In genomic region chr11:67051494-67051893, GRCh38 we compare ENCODE assay signal across 18 cellular contexts. TPM values are rescaled to one million over a fixed set of nuclear protein-coding genes. Genes with fewer than 3 reads are reported as not detected.
A peak's percentile ranks its signal among the peaks of the same experiment; 100 is the strongest.
DNase-seq lines count a peak whose midpoint lies in the region; ATAC-seq, FAIRE-seq and TF ChIP-seq lines count a peak whose summit lies in the region.
"Had no signal": no experiment of that assay in that cellular context is flagged by ENCODE, and none has a peak within 500 bp of the region (broad histone marks: within the 10 kb centered on the region; RNA-seq: fewer than 3 reads in every experiment).

No MANE protein-coding gene starts in this region.

- BruUV-seq in Caco-2 (replicated peaks; lab: Mats Ljungman, UMichigan) = no TSS peak

- ATAC-seq in T-helper 17 cell = no peak
- no peak for ATAC-seq in HG02870 (IDR thresholded peaks at IDR 0.05; ENCODE audit: unreplicated experiment)
- ATAC-seq in GM21619 (IDR thresholded peaks at IDR 0.05; ENCODE audit: unreplicated experiment) = no peak
- ATAC-seq: CD8-positive, alpha-beta T cell had no signal

- DNase-seq in Caco-2 (no peak), T-helper 17 cell (no peak), H1 (ENCODE audit: low read depth in 1 of 2, low spot score in 2 of 2) (no peak), type B pancreatic cell (ENCODE audit: extremely low spot score, unreplicated experiment) (no peak), UCSD-AML1 (lab: John Stamatoyannopoulos, UW; ENCODE audit: unreplicated experiment) (no peak)
- DNase-seq: BE2C; CD8-positive, alpha-beta T cell; COR-L47; DMS53; GF-D8; H7; Karpas-422 had no signal

- no peak overlapping the region for H4K5ac ChIP-seq in H1 (ENCODE audit: insufficient read length, low read depth, low read length)

- H3K14ac ChIP-seq in H1 (ENCODE audit: insufficient read length) = no peak overlapping the region

- TF ChIP-seq RAD21 in H1 (IDR thresholded peaks at IDR 0.05 in 1 of 2, conservative IDR thresholded peaks at IDR 0.05 in 1 of 2; ENCODE audit: low read depth in 2 of 2, low read length in 2 of 2) = no peak

- TF ChIP-seq CTCF in Caco-2 (IDR thresholded peaks at IDR 0.05; ENCODE audit: insufficient read depth in 1 of 2, low read depth in 1 of 2, low read length in 1 of 2, severe bottlenecking in 1 of 2, unreplicated experiment in 1 of 2) (no peak), H1 (IDR thresholded peaks at IDR 0.05; ENCODE audit: control extremely low read depth in 1 of 3, insufficient read depth in 1 of 3, low read depth in 1 of 3, low read length in 3 of 3) (no peak), type B pancreatic cell (conservative IDR thresholded peaks at IDR 0.05) (no peak)

- H3K36me3 Mint-ChIP-seq in Caco-2 (ENCODE audit: insufficient read depth, unreplicated experiment) (no peaks in the 10 kb centered on the region), T-helper 17 cell (ENCODE audit: low read depth) (no peaks in the 10 kb centered on the region), type B pancreatic cell (no peaks in the 10 kb centered on the region)
- H3K36me3 Mint-ChIP-seq: CD14-positive monocyte; CD8-positive, alpha-beta T cell had no signal

- H3K9me3 ChIP-seq in Caco-2 (no peaks in the 10 kb centered on the region), T-helper 17 cell (ENCODE audit: control insufficient read depth, low read length, poor library complexity, severe bottlenecking) (no peaks in the 10 kb centered on the region), H1 (ENCODE audit: insufficient read depth in 2 of 2, low read depth in 1 of 2, low read length in 1 of 2) (no peaks in the 10 kb centered on the region)
- H3K9me3 ChIP-seq: BE2C had no signal

- H3K4me1 Mint-ChIP-seq in Caco-2 (ENCODE audit: low read depth, unreplicated experiment) (peaks cover 26% of the 10 kb centered on the region), T-helper 17 cell (peaks cover 9% of the 10 kb centered on the region), type B pancreatic cell (ENCODE audit: unreplicated experiment) (peaks cover 19% of the 10 kb centered on the region)

- H2AK5ac ChIP-seq in H1 (ENCODE audit: low read depth, low read length) = no peak overlapping the region

- 82% methylated on average over 4 of the region's 4 CpGs; no CpG with 5 or more reads in 1 of the 2 experiments for WGBS in H1 (ENCODE audit: extremely low coverage in 1 of 2, insufficient coverage in 1 of 2, insufficient read length in 1 of 2, insufficient replicate concordance in 2 of 2, low coverage in 1 of 2, low lambda C conversion rate in 2 of 2, missing lambda C conversion rate in 1 of 2), 2 experiments

- FAIRE-seq in H1 (lab: Jason Lieb, UNC) = no peak
- FAIRE-seq: GM19239 had no signal

- H3K4me3 Mint-ChIP-seq in Caco-2 (ENCODE audit: unreplicated experiment) = no peak overlapping the region
- H3K4me3 Mint-ChIP-seq in T-helper 17 cell = no peak overlapping the region
- no peak overlapping the region for H3K4me3 Mint-ChIP-seq in type B pancreatic cell
- H3K4me3 Mint-ChIP-seq: CD14-positive monocyte; CD8-positive, alpha-beta T cell had no signal

- H3K9me3 Mint-ChIP-seq in Caco-2 (ENCODE audit: unreplicated experiment) = no peaks in the 10 kb centered on the region
- no peaks in the 10 kb centered on the region for H3K9me3 Mint-ChIP-seq in type B pancreatic cell
- H3K9me3 Mint-ChIP-seq: CD8-positive, alpha-beta T cell had no signal

- no peak overlapping the region for H2AFZ ChIP-seq in H1 (ENCODE audit: low read length)

- no peak overlapping the region for H2BK20ac ChIP-seq in H1 (ENCODE audit: low read length)

- no peak overlapping the region for H3K4ac ChIP-seq in H1 (replicated peaks; ENCODE audit: insufficient read length, low read depth, low read length)

- H4K8ac ChIP-seq in H1 (ENCODE audit: extremely low read depth, insufficient read depth, low read length) = no peak overlapping the region

- H3K4me3 ChIP-seq in Caco-2 (ENCODE audit: low read depth, low read length) = no peak overlapping the region
- no peak overlapping the region for H3K4me3 ChIP-seq in H1 (ENCODE audit: extremely low read depth in 1 of 4, insufficient read depth in 2 of 4, low read depth in 3 of 4, low read length in 4 of 4)

- intact Hi-C loops in Caco-2 (cut with micrococcal nuclease; ENCODE audit: unreplicated experiment) = no loop called here

- POLR2A ChIA-PET in Caco-2 (lab: Charles Lee) (no interaction called here), H1 (lab: Charles Lee; ENCODE audit: partially characterized antibody) (interaction anchor here (0.8 kb wide), 1 partner anchor 54 kb away, joined by 3 read pairs; no protein-coding TSS in a partner anchor)

- H2BK15ac ChIP-seq in H1 (ENCODE audit: low read length) = no peak overlapping the region

- no peaks in the 10 kb centered on the region for H3K79me2 ChIP-seq in H1 (ENCODE audit: control insufficient read depth in 1 of 2, insufficient read depth in 2 of 2, low read length in 2 of 2)

- H2BK12ac ChIP-seq in H1 (ENCODE audit: low read depth, low read length) = no peak overlapping the region

- no peaks in the 10 kb centered on the region for H3K27me3 Mint-ChIP-seq in Caco-2 (ENCODE audit: insufficient read depth, unreplicated experiment)
- peaks cover 32% of the 10 kb centered on the region for H3K27me3 Mint-ChIP-seq in T-helper 17 cell
- H3K27me3 Mint-ChIP-seq in type B pancreatic cell = no peaks in the 10 kb centered on the region

- H3K27ac Mint-ChIP-seq in Caco-2 (ENCODE audit: unreplicated experiment) = peak overlapping the region; percentile 24
- H3K27ac Mint-ChIP-seq in T-helper 17 cell = peak overlapping the region; percentile 24
- H3K27ac Mint-ChIP-seq in type B pancreatic cell = peak overlapping the region; percentile 72
- H3K27ac Mint-ChIP-seq: CD8-positive, alpha-beta T cell had no signal

- CTCF ChIA-PET in Caco-2 (lab: Charles Lee) = interaction anchor here (0.6 to 1.6 kb wide), 5 partner anchors 12 to 331 kb away, joined by 3 to 5 read pairs (median 3); no protein-coding TSS in a partner anchor
- CTCF ChIA-PET in H1 (lab: Charles Lee; ENCODE audit: partially characterized antibody) = interaction anchor here (0.6 to 5.1 kb wide), 11 partner anchors 10 to 300 kb away, joined by 3 to 69 read pairs (median 4); no protein-coding TSS in a partner anchor

- no peaks in the 10 kb centered on the region for H3K79me1 ChIP-seq in H1 (ENCODE audit: low read depth, low read length)

- no peaks in the 10 kb centered on the region for H4K20me1 ChIP-seq in H1 (replicated peaks in 1 of 2; ENCODE audit: control insufficient read depth in 1 of 2, insufficient read depth in 2 of 2, low read length in 2 of 2)

- H3K56ac ChIP-seq in H1 (replicated peaks; ENCODE audit: insufficient read length, low read depth, low read length) = no peak overlapping the region

- H3K36me3 ChIP-seq in Caco-2 (ENCODE audit: control insufficient read depth, insufficient read depth, low read length) (no peaks in the 10 kb centered on the region), H1 (ENCODE audit: control insufficient read depth in 2 of 4, insufficient read depth in 4 of 4, low read length in 3 of 4) (no peaks in the 10 kb centered on the region)
- H3K36me3 ChIP-seq: BE2C had no signal

- H3K18ac ChIP-seq in H1 (ENCODE audit: extremely low read depth, low read length) = no peak overlapping the region

- H3K4me2 ChIP-seq in H1 (ENCODE audit: insufficient read depth in 1 of 2, low read depth in 2 of 2, low read length in 2 of 2) = no peak overlapping the region

- H3K27ac ChIP-seq in H1 (ENCODE audit: low read depth, low read length) = no peak overlapping the region

- no peak overlapping the region for H2BK5ac ChIP-seq in H1 (ENCODE audit: low read depth, low read length)

- no peak for TF ChIP-seq EP300 in H1 (IDR thresholded peaks at IDR 0.05; ENCODE audit: borderline replicate concordance in 1 of 2, low read depth in 2 of 2, low read length in 2 of 2)

- peaks cover 24% of the 10 kb centered on the region for H3K4me1 ChIP-seq in Caco-2
- H3K4me1 ChIP-seq in H1 (replicated peaks in 1 of 4; ENCODE audit: control insufficient read depth in 3 of 4, insufficient read depth in 4 of 4, low read length in 3 of 4) = peaks cover 4 to 22% (median 14%) of the 10 kb centered on the region in 4 experiments

- peaks cover 4% of the 10 kb centered on the region; the same call in 1 of the 2 replicates for H3K23me2 ChIP-seq in H1 (ENCODE audit: low read depth, low read length)

- no peak overlapping the region for H2BK120ac ChIP-seq in H1 (replicated peaks; ENCODE audit: low read depth, low read length)

- H3K27me3 ChIP-seq in Caco-2 (replicated peaks; ENCODE audit: control insufficient read depth, insufficient read depth, low read length) (no peaks in the 10 kb centered on the region), H1 (replicated peaks in 1 of 4; ENCODE audit: control insufficient read depth in 3 of 4, extremely low read depth in 1 of 4, insufficient read depth in 3 of 4, low read length in 3 of 4) (peaks cover 0 to 2% (median 0%) of the 10 kb centered on the region in 4 experiments; a peak in 1 of 7 replicates)
- H3K27me3 ChIP-seq: BE2C had no signal

- H3K23ac ChIP-seq in H1 (ENCODE audit: insufficient read length) = no peak overlapping the region

- H4K91ac ChIP-seq in H1 (replicated peaks; ENCODE audit: insufficient read length, low read length) = no peak overlapping the region

- TF ChIP-seq POLR2A in H1 (IDR thresholded peaks at IDR 0.05; ENCODE audit: control extremely low read depth in 1 of 2, low read depth in 2 of 2, low read length in 2 of 2) = no peak

- H3K9ac ChIP-seq in H1 (replicated peaks in 1 of 4; ENCODE audit: extremely low read depth in 1 of 4, low read depth in 3 of 4, low read length in 3 of 4) = no peak overlapping the region

RNA-seq across cellular contexts. Expression of gene RHOD, which starts 5.2 kb away (rescaled TPM):
- 14.2 and 17.1 TPM in 2 replicates for total RNA-seq in Caco-2 (2022)
- total RNA-seq in T-helper 17 cell = not detected
- 10.5 and 12.1 TPM in 2 replicates for total RNA-seq in H1 (2021; fragmentation: NEBNext Ultra II Directional; extraction: Animal tissue kit (Norgen Biotek cat#: 25700))
- 17.6 and 23.7 TPM in 2 replicates for polyA plus RNA-seq in H1 (2011; rRNA removed)
- 19.2 TPM for polyA plus RNA-seq in H1 (2011; cell fraction: cytosol; rRNA removed)
- polyA plus RNA-seq in H1 (2011; cell fraction: nucleus; rRNA removed) = 14.9 TPM
- polyA plus RNA-seq in H1 (2012, experiment 1 of 2) = 5.0 to 14.1 TPM (median 11.5 TPM) in 4 replicates
- polyA plus RNA-seq in H1 (2012, experiment 2 of 2) = 9.3 TPM
- 9.9 TPM for polyA plus RNA-seq in H1 (2013, experiment 1 of 2)
- 10.5 TPM for polyA plus RNA-seq in H1 (2013, experiment 2 of 2)
- 3.1 and 3.4 TPM in 2 replicates for polyA minus RNA-seq in H1 (2011; rRNA and poly(A)+ RNA removed)
- 5.1 TPM for polyA minus RNA-seq in H1 (2011; cell fraction: cytosol; rRNA and poly(A)+ RNA removed)
- polyA minus RNA-seq in H1 (2011; cell fraction: nucleus; rRNA and poly(A)+ RNA removed) = 3.1 TPM
- total RNA-seq in type B pancreatic cell (ENCODE audit: low replicate concordance) = 21.2 and 95.6 TPM in 2 replicates
- total RNA-seq: HT1080 had no signal
- polyA plus RNA-seq: CD14-positive monocyte had no signal

RNA-seq across cellular contexts. Expression of gene SYT12, which starts 28.6 kb away (rescaled TPM):
- total RNA-seq in Caco-2 (2022) = 0.23 and 0.82 TPM in 2 replicates
- not detected for total RNA-seq in T-helper 17 cell
- total RNA-seq in H1 (2021; fragmentation: NEBNext Ultra II Directional; extraction: Animal tissue kit (Norgen Biotek cat#: 25700)) = 2.8 and 3.3 TPM in 2 replicates
- polyA plus RNA-seq in H1 (2011; rRNA removed) = 1.4 and 1.9 TPM in 2 replicates
- polyA plus RNA-seq in H1 (2011; cell fraction: cytosol; rRNA removed) = 2.3 TPM
- polyA plus RNA-seq in H1 (2011; cell fraction: nucleus; rRNA removed) = 3.6 TPM
- polyA plus RNA-seq in H1 (2012, experiment 1 of 2) = 1.5 to 3.5 TPM (median 2.3 TPM) in 4 replicates
- 1.3 TPM for polyA plus RNA-seq in H1 (2012, experiment 2 of 2)
- polyA plus RNA-seq in H1 (2013, experiment 1 of 2) = 1.9 TPM
- polyA plus RNA-seq in H1 (2013, experiment 2 of 2) = 1.7 TPM
- polyA minus RNA-seq in H1 (2011; rRNA and poly(A)+ RNA removed) = 1.7 and 2.9 TPM in 2 replicates
- 2.6 TPM for polyA minus RNA-seq in H1 (2011; cell fraction: cytosol; rRNA and poly(A)+ RNA removed)
- polyA minus RNA-seq in H1 (2011; cell fraction: nucleus; rRNA and poly(A)+ RNA removed) = 3.4 TPM
- total RNA-seq in type B pancreatic cell (ENCODE audit: low replicate concordance) = 0.24 and 0.55 TPM in 2 replicates
- total RNA-seq: A172; CD8-positive, alpha-beta T cell had no signal
- polyA plus RNA-seq: CD14-positive monocyte had no signal
